ENCODE assay signal across 1 cellular context in genomic region chr10:71900441-71901180, GRCh38.
TF ChIP-seq lines count a peak whose summit lies in the region.

No MANE protein-coding gene starts in this region.

TF ChIP-seq in HepG2, 621 proteins besides CTCF, POLR2A, EP300 and RAD21:
- TF ChIP-seq FOSL2 (CRISPR knock-in tag; IDR thresholded peaks at IDR 0.05) (peak; percentile 50), PCBP1 (IDR thresholded peaks at IDR 0.05; ENCODE audit: borderline replicate concordance, low read depth, low read length) (0 out of 2 replicates have a peak, but pooled peaks have one; percentile 36), DPF2 (CRISPR knock-in tag; IDR thresholded peaks at IDR 0.05; ENCODE audit: borderline replicate concordance, low read depth) (no peak), ZNF530 (CRISPR knock-in tag; IDR thresholded peaks at IDR 0.05; ENCODE audit: low read depth) (no peak), NR2F6 (IDR thresholded peaks at IDR 0.05) (no peak), NR2F6 (CRISPR knock-in tag; IDR thresholded peaks at IDR 0.05) (no peak), ZBTB49 (CRISPR knock-in tag; IDR thresholded peaks at IDR 0.05; ENCODE audit: borderline replicate concordance) (no peak), ZNF3 (CRISPR knock-in tag; IDR thresholded peaks at IDR 0.05) (peak; percentile 98), ZNF629 (CRISPR knock-in tag; conservative IDR thresholded peaks at IDR 0.05) (peak; percentile 61; the same call in 1 of the 2 replicates), NR1H2 (CRISPR knock-in tag; IDR thresholded peaks at IDR 0.05; ENCODE audit: borderline replicate concordance, low read depth) (no peak), TEAD2 (CRISPR knock-in tag; IDR thresholded peaks at IDR 0.05) (no peak), HIVEP1 (CRISPR knock-in tag; IDR thresholded peaks at IDR 0.05) (no peak), HNRNPK (IDR thresholded peaks at IDR 0.05; ENCODE audit: low read depth, low read length, poor library complexity, severe bottlenecking) (peak; percentile 59), ZNF281 (CRISPR knock-in tag; IDR thresholded peaks at IDR 0.05; ENCODE audit: borderline replicate concordance) (peak; percentile 19; the same call in 1 of the 2 replicates), ZNF672 (CRISPR knock-in tag; IDR thresholded peaks at IDR 0.05) (no peak)
